8 cellular contexts compared by ENCODE assay signal in the genomic region with DNA sequence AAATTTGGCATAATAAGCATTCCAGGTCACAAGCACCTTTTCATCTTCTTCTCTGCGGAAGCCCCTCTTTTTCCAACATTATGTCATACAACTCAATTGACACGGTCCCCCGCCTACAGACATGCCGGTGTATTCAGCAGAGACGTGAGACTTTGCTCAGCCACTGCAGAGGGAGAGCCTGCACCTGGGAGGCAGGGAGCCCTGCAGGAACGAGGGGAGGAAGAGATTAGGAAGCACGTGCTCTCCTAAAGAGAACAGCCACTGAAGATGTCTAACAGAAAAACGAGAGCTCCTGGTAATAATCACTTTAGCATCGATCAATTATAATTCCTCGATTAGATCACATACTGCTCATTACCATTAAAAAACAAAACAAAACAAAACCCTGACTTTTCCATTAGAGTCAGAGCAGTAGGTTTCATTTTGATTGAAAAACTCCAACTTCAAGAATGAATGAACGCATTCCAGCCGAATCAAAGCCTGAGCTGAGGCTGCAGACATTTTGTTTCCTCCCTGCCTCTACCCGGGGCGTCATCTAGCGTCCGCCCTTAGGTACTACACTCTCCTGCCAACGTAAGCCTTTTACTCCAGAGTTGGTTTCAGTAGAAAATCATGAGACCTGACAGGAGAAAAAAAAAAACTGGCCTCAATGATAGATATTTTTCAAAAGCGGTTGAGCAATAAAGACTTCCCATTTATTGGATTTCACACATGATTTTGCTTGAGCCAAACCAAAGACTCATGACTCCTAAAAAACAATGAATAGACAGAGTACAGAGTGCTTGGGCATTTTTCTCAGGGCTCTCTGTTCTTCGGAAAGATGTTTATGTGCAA.
DNase-seq lines count a peak whose midpoint lies in the region; ATAC-seq, FAIRE-seq and TF ChIP-seq lines count a peak whose summit lies in the region.

No MANE protein-coding gene starts in this region.

- peak overlapping the region; percentile 97 for H3K4me2 ChIP-seq in HepG2 (ENCODE audit: low read depth, low read length)

- H3K4me3 ChIP-seq in colonic mucosa (no peak overlapping the region), HepG2 (replicated peaks in 1 of 3; ENCODE audit: insufficient read depth in 1 of 3, low read depth in 2 of 3, low read length in 3 of 3) (peak overlapping the region; percentile 7 to 75 (median 69); a peak in 5 of 6 replicates)

- intact Hi-C loops in colonic mucosa (cut with DNase I) (loop anchor here (2.0 to 5.0 kb wide), 3 partner anchors 186 to 342 kb away; no protein-coding TSS in a partner anchor), HepG2 (cut with micrococcal nuclease; ENCODE audit: unreplicated experiment) (loop anchor here (1.0 to 5.0 kb wide), 2 partner anchors 342 to 401 kb away; no protein-coding TSS in a partner anchor)

- H3K27ac ChIP-seq in colonic mucosa (peak overlapping the region; percentile 70), HepG2 (ENCODE audit: extremely low read length, insufficient read depth, low read length) (no peak overlapping the region)

- no peaks in the 10 kb centered on the region for H3K79me2 ChIP-seq in HepG2 (ENCODE audit: insufficient read depth, low read length)

- peak overlapping the region; percentile 60 for H2AFZ ChIP-seq in HepG2 (ENCODE audit: low read length)

- TF ChIP-seq RAD21 in HepG2 (CRISPR knock-in tag; IDR thresholded peaks at IDR 0.05), result peak; percentile 53; the same call in 1 of the 2 replicates

- TF ChIP-seq CTCF in colonic mucosa (IDR thresholded peaks at IDR 0.05) (peak; percentile 99), HepG2 (CRISPR knock-in tag; IDR thresholded peaks at IDR 0.05) (peak; percentile 83)

- H3K27me3 ChIP-seq in colonic mucosa, result no peaks in the 10 kb centered on the region
- H3K27me3 ChIP-seq in HepG2 (ENCODE audit: control insufficient read depth in 1 of 2, insufficient read depth in 2 of 2, low read length in 2 of 2), result peaks cover 0 to 14% of the 10 kb centered on the region in 2 experiments; a peak in 2 of 5 replicates

- 8% methylated on average over 19 of the region's 19 CpGs for WGBS in HepG2 (ENCODE audit: low lambda C conversion rate)

- POLR2A ChIA-PET in HepG2 (lab: Yijun Ruan, JAX), result interaction anchor here (1.0 to 1.5 kb wide), 2 partner anchors 262 to 342 kb away, joined by 4 to 8 read pairs; a partner anchor contains a TSS

- TF ChIP-seq POLR2A in HepG2 (IDR thresholded peaks at IDR 0.05; ENCODE audit: insufficient read depth in 1 of 2, low read depth in 2 of 2, low read length in 2 of 2), result no peak

- H3K4me1 ChIP-seq in colonic mucosa, result peaks cover 12% of the 10 kb centered on the region
- H3K4me1 ChIP-seq in HepG2 (ENCODE audit: insufficient read depth, low read length), result peaks cover 52% of the 10 kb centered on the region

- DNase-seq in GM04503 (ENCODE audit: low read depth) (peak; percentile 78), NCI-H524 (lab: John Stamatoyannopoulos, UW) (peak; percentile 82 to 92), colonic mucosa (peak; percentile 86), HepG2 (ENCODE audit: low spot score) (peak; percentile 66)
- peak; percentile 67 to 80 for DNase-seq in activated CD4-positive, alpha-beta T cell treated with anti-CD3 and anti-CD28 coated beads for 4 hours
- DNase-seq in stimulated activated CD4-positive, alpha-beta T cell treated with anti-CD3 and anti-CD28 coated beads, Interleukin-4, amount 100 ng/mL, for 1 hour, result peak; percentile 83

- peak; percentile 56 for ATAC-seq in HG03159 (IDR thresholded peaks at IDR 0.05; ENCODE audit: unreplicated experiment)
- peak; percentile 43 for ATAC-seq in HepG2
- no peak for ATAC-seq in GM18519 (IDR thresholded peaks at IDR 0.05; ENCODE audit: low FRiP score, unreplicated experiment)

- no peaks in the 10 kb centered on the region for H4K20me1 ChIP-seq in HepG2 (ENCODE audit: insufficient read depth, low read length)

- peak overlapping the region in 1 of 2 donors; percentile 10 for H3K9ac ChIP-seq in colonic mucosa (ENCODE audit: low read depth in 2 of 2, low read length in 2 of 2)
- no peak overlapping the region for H3K9ac ChIP-seq in HepG2 (ENCODE audit: insufficient read depth, low read depth, low read length)

- H3K9me3 ChIP-seq in colonic mucosa (no peaks in the 10 kb centered on the region), HepG2 (ENCODE audit: low read length) (no peaks in the 10 kb centered on the region)

- TF ChIP-seq EP300 in HepG2 (IDR thresholded peaks at IDR 0.05; ENCODE audit: low read depth in 2 of 2, low read length in 2 of 2) (no peak), HepG2 (CRISPR knock-in tag; IDR thresholded peaks at IDR 0.05; ENCODE audit: borderline replicate concordance) (no peak)

- H3K36me3 ChIP-seq in colonic mucosa (no peaks in the 10 kb centered on the region), HepG2 (replicated peaks in 1 of 2; ENCODE audit: control insufficient read depth in 1 of 2, insufficient read depth in 2 of 2, low read length in 2 of 2) (no peaks in the 10 kb centered on the region)

- FAIRE-seq in HepG2 (lab: Jason Lieb, UNC), result peak; percentile 81

- BruUV-seq in HepG2 (replicated peaks; lab: Mats Ljungman, UMichigan), result no TSS peak

- CTCF ChIA-PET in HepG2 (lab: Yijun Ruan, JAX; ENCODE audit: low intra/inter-chr PET ratio, low total read pairs), result interaction anchor here (1.0 to 5.1 kb wide), 5 partner anchors 267 to 344 kb away, joined by 3 to 46 read pairs (median 4); no protein-coding TSS in a partner anchor

- in situ Hi-C loops in HepG2 (cut with HindIII; ENCODE audit: extremely low pct_ligation_motif_present, low pct_unique_long_range_greater_than_20kb), result loop anchor here (5.0 to 10.0 kb wide), 2 partner anchors 341 to 608 kb away; no protein-coding TSS in a partner anchor

TF ChIP-seq in HepG2, 621 proteins besides CTCF, POLR2A, EP300 and RAD21 (continues in another document):
- TF ChIP-seq ZBTB21 (CRISPR knock-in tag; IDR thresholded peaks at IDR 0.05) (no peak), FOXC1 (CRISPR knock-in tag; IDR thresholded peaks at IDR 0.05; ENCODE audit: borderline replicate concordance) (no peak), PHF20 (CRISPR knock-in tag; IDR thresholded peaks at IDR 0.05) (no peak), SMC3 (IDR thresholded peaks at IDR 0.05; ENCODE audit: low read length) (peak; percentile 90), ZNF598 (CRISPR knock-in tag; IDR thresholded peaks at IDR 0.05; ENCODE audit: borderline replicate concordance) (no peak), YEATS4 (CRISPR knock-in tag; IDR thresholded peaks at IDR 0.05; ENCODE audit: borderline replicate concordance) (0 out of 2 replicates have a peak, but pooled peaks have one; percentile 34), YY1 (IDR thresholded peaks at IDR 0.05; ENCODE audit: insufficient read depth, insufficient replicate concordance, low read depth, low read length) (peak; percentile 74), ZNF24 (IDR thresholded peaks at IDR 0.05) (peak; percentile 25; the same call in 1 of the 2 replicates), SAP130 (CRISPR knock-in tag; IDR thresholded peaks at IDR 0.05; ENCODE audit: low read depth) (peak; percentile 55), GFI1 (CRISPR knock-in tag; IDR thresholded peaks at IDR 0.05; ENCODE audit: borderline replicate concordance) (0 out of 2 replicates have a peak, but pooled peaks have one; percentile 2), HNRNPH1 (optimal IDR thresholded peaks at IDR 0.05; ENCODE audit: low read depth, low read length) (no peak), ZNF777 (CRISPR knock-in tag; IDR thresholded peaks at IDR 0.05) (peak; percentile 7; the same call in 1 of the 2 replicates), BHLHE40 (IDR thresholded peaks at IDR 0.05; ENCODE audit: low read length) (0 out of 2 replicates have a peak, but pooled peaks have one; percentile 30), ZNF550 (CRISPR knock-in tag; IDR thresholded peaks at IDR 0.05; ENCODE audit: borderline replicate concordance) (no peak)
- TF ChIP-seq, protein P1, sequence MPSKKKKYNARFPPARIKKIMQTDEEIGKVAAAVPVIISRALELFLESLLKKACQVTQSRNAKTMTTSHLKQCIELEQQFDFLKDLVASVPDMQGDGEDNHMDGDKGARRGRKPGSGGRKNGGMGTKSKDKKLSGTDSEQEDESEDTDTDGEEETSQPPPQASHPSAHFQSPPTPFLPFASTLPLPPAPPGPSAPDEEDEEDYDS (CRISPR knock-in tag; IDR thresholded peaks at IDR 0.05), result 0 out of 2 replicates have a peak, but pooled peaks have one; percentile 10
- TF ChIP-seq, protein P2, sequence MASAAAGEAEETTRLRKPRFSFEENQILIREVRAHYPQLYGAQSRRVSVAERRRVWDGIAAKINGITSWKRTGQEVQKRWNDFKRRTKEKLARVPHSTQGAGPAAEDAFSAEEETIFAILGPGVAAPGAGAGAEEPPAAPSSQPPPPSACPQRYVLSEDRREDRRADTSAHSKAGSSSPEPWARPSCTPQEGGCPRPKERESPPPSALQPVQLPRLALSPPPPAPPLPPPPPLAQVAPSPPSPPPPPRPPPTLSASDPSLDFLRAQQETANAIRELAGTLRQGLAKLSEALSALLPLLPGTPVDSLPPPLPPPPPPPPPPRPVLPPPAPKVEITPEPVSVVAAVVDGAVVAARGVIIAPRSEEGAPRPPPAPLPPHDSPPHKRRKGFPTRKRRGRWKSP (CRISPR knock-in tag; IDR thresholded peaks at IDR 0.05), result no peak
- TF ChIP-seq, protein P3, sequence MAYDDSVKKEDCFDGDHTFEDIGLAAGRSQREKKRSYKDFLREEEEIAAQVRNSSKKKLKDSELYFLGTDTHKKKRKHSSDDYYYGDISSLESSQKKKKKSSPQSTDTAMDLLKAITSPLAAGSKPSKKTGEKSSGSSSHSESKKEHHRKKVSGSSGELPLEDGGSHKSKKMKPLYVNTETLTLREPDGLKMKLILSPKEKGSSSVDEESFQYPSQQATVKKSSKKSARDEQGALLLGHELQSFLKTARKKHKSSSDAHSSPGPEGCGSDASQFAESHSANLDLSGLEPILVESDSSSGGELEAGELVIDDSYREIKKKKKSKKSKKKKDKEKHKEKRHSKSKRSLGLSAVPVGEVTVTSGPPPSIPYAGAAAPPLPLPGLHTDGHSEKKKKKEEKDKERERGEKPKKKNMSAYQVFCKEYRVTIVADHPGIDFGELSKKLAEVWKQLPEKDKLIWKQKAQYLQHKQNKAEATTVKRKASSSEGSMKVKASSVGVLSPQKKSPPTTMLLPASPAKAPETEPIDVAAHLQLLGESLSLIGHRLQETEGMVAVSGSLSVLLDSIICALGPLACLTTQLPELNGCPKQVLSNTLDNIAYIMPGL (CRISPR knock-in tag; IDR thresholded peaks at IDR 0.05; ENCODE audit: borderline replicate concordance in 1 of 2, low read depth in 1 of 2), result peak; percentile 36 to 63; a peak in 2 of 4 replicates
